ENCODE assay signal across 25 cellular contexts in the genomic region with DNA sequence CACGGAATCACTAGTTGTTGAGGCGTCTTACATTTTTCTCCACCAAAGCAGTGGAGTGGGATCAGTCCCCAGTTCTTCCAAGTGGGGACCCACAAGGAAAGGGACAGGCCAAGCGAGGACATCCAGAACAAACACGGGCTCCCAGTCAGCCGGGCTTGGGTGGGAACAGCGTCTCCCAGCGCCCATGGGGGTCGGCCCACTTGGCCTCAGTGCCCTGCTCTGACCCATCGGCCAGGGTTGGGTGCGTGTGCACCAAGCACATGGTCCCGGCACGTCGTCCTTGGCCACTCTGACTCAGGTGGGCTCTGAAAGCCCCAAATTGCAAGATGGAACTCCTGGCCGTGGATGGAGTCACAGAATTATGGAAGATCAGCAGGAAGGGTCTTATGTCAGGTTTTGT. TPM values are rescaled to one million over a fixed set of nuclear protein-coding genes. Genes with fewer than 3 reads are reported as not detected.
DNase-seq lines count a peak whose midpoint lies in the region; ATAC-seq, FAIRE-seq and TF ChIP-seq lines count a peak whose summit lies in the region.
"Had no signal": no experiment of that assay in that cellular context is flagged by ENCODE, and none has a peak within 500 bp of the region (broad histone marks: within the 10 kb centered on the region; RNA-seq: fewer than 3 reads in every experiment).

No MANE protein-coding gene starts in this region.

- H3K27me3 Mint-ChIP-seq in T-helper 17 cell (no peaks in the 10 kb centered on the region), neural crest cell (ENCODE audit: low read depth) (no peaks in the 10 kb centered on the region)
- H3K27me3 Mint-ChIP-seq in activated T-cell treated with anti-CD3 and anti-CD28 coated beads, Interleukin-2, amount 50 U/mL, for 72 hours (ENCODE audit: low read depth): no peaks in the 10 kb centered on the region

- WGBS in right cardiac atrium: 93% methylated on average over 14 of the region's 14 CpGs

- H3K4me3 Mint-ChIP-seq in T-helper 17 cell (no peak overlapping the region), neural crest cell (no peak overlapping the region)
- no peak overlapping the region for H3K4me3 Mint-ChIP-seq in activated T-cell treated with anti-CD3 and anti-CD28 coated beads, Interleukin-2, amount 50 U/mL, for 72 hours

- H3K4me3 ChIP-seq in right cardiac atrium (ENCODE audit: low read length): no peak overlapping the region
- H3K4me3 ChIP-seq: A549, SK-N-MC had no signal

- H3K27ac Mint-ChIP-seq in T-helper 17 cell: peak overlapping the region; percentile 97
- peak overlapping the region; percentile 75 for H3K27ac Mint-ChIP-seq in neural crest cell (ENCODE audit: unreplicated experiment)
- no peak overlapping the region for H3K27ac Mint-ChIP-seq in activated T-cell treated with anti-CD3 and anti-CD28 coated beads, Interleukin-2, amount 50 U/mL, for 72 hours

- H3K9me3 ChIP-seq in right cardiac atrium (ENCODE audit: control insufficient read depth, low read length): no peaks in the 10 kb centered on the region
- no peaks in the 10 kb centered on the region for H3K9me3 ChIP-seq in T-helper 17 cell (ENCODE audit: control insufficient read depth, low read length, poor library complexity, severe bottlenecking)
- H3K9me3 ChIP-seq: A549 had no signal

- FAIRE-seq in D721Med (lab: Jason Lieb, UNC): no peak
- FAIRE-seq: A549 had no signal

- H3K36me3 Mint-ChIP-seq in T-helper 17 cell (ENCODE audit: low read depth) (no peaks in the 10 kb centered on the region), neural crest cell (ENCODE audit: low read depth) (no peaks in the 10 kb centered on the region)
- no peaks in the 10 kb centered on the region for H3K36me3 Mint-ChIP-seq in activated T-cell treated with anti-CD3 and anti-CD28 coated beads, Interleukin-2, amount 50 U/mL, for 72 hours (ENCODE audit: insufficient read depth in 2 of 2)

- no peak for ATAC-seq in right cardiac atrium
- no peak for ATAC-seq in T-helper 17 cell
- ATAC-seq in activated T-cell treated with anti-CD3 and anti-CD28 coated beads, Interleukin-2, amount 50 U/mL, for 72 hours (replicated peaks in 1 of 2): no peak
- ATAC-seq in HG03457 (IDR thresholded peaks at IDR 0.05; ENCODE audit: unreplicated experiment): no peak
- ATAC-seq: A549, Panc1 had no signal

- H3K27me3 ChIP-seq in right cardiac atrium (ENCODE audit: control insufficient read depth, insufficient read depth): no peaks in the 10 kb centered on the region

- H3K27ac ChIP-seq in right cardiac atrium (ENCODE audit: low read length): no peak overlapping the region
- H3K27ac ChIP-seq: A549, C4-2B, RWPE1, SK-N-MC had no signal

- TF ChIP-seq CTCF in neural crest cell (conservative IDR thresholded peaks at IDR 0.05) (no peak), D721Med (IDR thresholded peaks at IDR 0.05; ENCODE audit: insufficient read depth, missing control alignments) (no peak)

- intact Hi-C loops in right cardiac atrium (cut with DNase I): loop anchor here in 1 of 4 donors (10.0 kb wide), 1 partner anchor 79 kb away; no protein-coding TSS in a partner anchor
- intact Hi-C loops in cardiac septum (cut with DNase I): no loop called here

- no peaks in the 10 kb centered on the region for H3K4me1 ChIP-seq in right cardiac atrium (ENCODE audit: control insufficient read depth, insufficient read depth, low read length)
- H3K4me1 ChIP-seq: A549 had no signal

- DNase-seq in right cardiac atrium (peak; percentile 5 to 54 (median 40)), cardiac septum (ENCODE audit: low spot score) (no peak), T-helper 17 cell (no peak), neural crest cell (ENCODE audit: low read depth, low spot score) (no peak), D721Med (ENCODE audit: insufficient read length, low spot score) (no peak)
- DNase-seq in activated T-cell treated with anti-CD3 and anti-CD28 coated beads, Interleukin-2, amount 50 U/mL, for 72 hours: no peak
- DNase-seq: AML-193, H7, NCI-H1092 treated with DMSO at 0.1 percent for 48 hours, NCI-H1436, NCI-H187, NCI-H2081 treated with DMSO at 0.1 percent for 48 hours, NCI-H2171, NCI-H226, NCI-H510A, NCI-H69, SIG-M5 had no signal

- H3K4me1 Mint-ChIP-seq in T-helper 17 cell: peaks cover 25% of the 10 kb centered on the region
- H3K4me1 Mint-ChIP-seq in neural crest cell: peaks cover 9% of the 10 kb centered on the region
- H3K4me1 Mint-ChIP-seq in activated T-cell treated with anti-CD3 and anti-CD28 coated beads, Interleukin-2, amount 50 U/mL, for 72 hours (ENCODE audit: low read depth): peaks cover 41% of the 10 kb centered on the region

- no peaks in the 10 kb centered on the region for H3K9me3 Mint-ChIP-seq in neural crest cell
- H3K9me3 Mint-ChIP-seq in activated T-cell treated with anti-CD3 and anti-CD28 coated beads, Interleukin-2, amount 50 U/mL, for 72 hours: no peaks in the 10 kb centered on the region

RNA-seq across cellular contexts. Expression of a gene that starts 37.9 kb away (rescaled TPM):
- total RNA-seq in right cardiac atrium (under 1 TPM in 2 of 4 donors, not detected in 2; 0.09 to 0.14 TPM), cardiac septum (not detected), T-helper 17 cell (under 1 TPM in 1 of 2 donors, not detected in 1; 0.18 TPM), neural crest cell (0.59 and 0.75 TPM in 2 replicates)
- polyA plus RNA-seq in right cardiac atrium: 0.05 TPM
- total RNA-seq in activated T-cell treated with anti-CD3 and anti-CD28 coated beads, Interleukin-2, amount 50 U/mL, for 72 hours: not detected
- total RNA-seq: HT-29, OCI-LY7 had no signal
- polyA plus RNA-seq: A549 had no signal

Comparison
In these comparisons a context has a peak if more than half of its experiments do, and no peak if none do; other contexts are left out.
1. DNase-seq: peak in right cardiac atrium (3 of 3); none in cardiac septum (single experiment), T-helper 17 cell (0 of 3), neural crest cell (single experiment), activated T-cell treated with anti-CD3 and anti-CD28 coated beads, Interleukin-2, amount 50 U/mL, for 72 hours (0 of 2) and D721Med (single experiment).